ENCODE assay signal across 42 cellular contexts in genomic region chr6:137545073-137545472, GRCh38. TPM values are rescaled to one million over a fixed set of nuclear protein-coding genes. Genes with fewer than 3 reads are reported as not detected.
"Had no signal": no experiment of that assay in that cellular context is flagged by ENCODE, and none has a peak within 500 bp of the region (broad histone marks: within the 10 kb centered on the region; RNA-seq: fewer than 3 reads in every experiment).

No MANE protein-coding gene starts in this region.

- H3K9me3 Mint-ChIP-seq: activated naive CD4-positive, alpha-beta T cell treated with anti-CD3 and anti-CD28 coated beads for 36 hours; activated naive CD4-positive, alpha-beta T cell treated with anti-CD3 and anti-CD28 coated beads, Interleukin-2, amount 50 U/mL, for 24 hours; activated T-cell treated with anti-CD3 and anti-CD28 coated beads, Interleukin-2, amount 50 U/mL, for 4 hours; activated T-helper 2 cell treated with anti-CD3 and anti-CD28 coated beads, Interferon-gamma antibody, Interleukin-2, Interleukin-4, amounts not matched to agents 10 μg/mL and 5 μg/mL and 100 μg/mL, durations not matched to agents 14 hours and 24 hours and 36 hours; brain had no signal

- H3K4me3 Mint-ChIP-seq: activated naive CD4-positive, alpha-beta T cell treated with anti-CD3 and anti-CD28 coated beads for 36 hours; activated naive CD4-positive, alpha-beta T cell treated with anti-CD3 and anti-CD28 coated beads, Interleukin-2, amount 10 ng/mL, durations not matched to agents 7 days and 5 days; activated naive CD4-positive, alpha-beta T cell treated with anti-CD3 and anti-CD28 coated beads, Interleukin-2, amount 50 U/mL, for 24 hours; activated naive CD8-positive, alpha-beta T cell; activated naive CD8-positive, alpha-beta T cell treated with anti-CD3 and anti-CD28 coated beads for 36 hours; activated naive CD8-positive, alpha-beta T cell treated with anti-CD3 and anti-CD28 coated beads, Interleukin-2, amount 10 ng/mL, durations not matched to agents 7 days and 5 days; activated naive CD8-positive, alpha-beta T cell treated with anti-CD3 and anti-CD28 coated beads, Interleukin-2, amount 50 U/mL, for 24 hours; activated T-cell treated with anti-CD3 and anti-CD28 coated beads, Interleukin-2, amount 50 U/mL, for 24 hours; activated T-cell treated with anti-CD3 and anti-CD28 coated beads, Interleukin-2, amount 50 U/mL, for 4 hours; activated T-cell treated with anti-CD3 and anti-CD28 coated beads, Interleukin-2, amount 50 U/mL, for 72 hours; activated T-helper 1 cell treated with anti-CD3 and anti-CD28 coated beads, Interleukin-12 subunit alpha, Interleukin-12 subunit beta, Interleukin-2, Interleukin-4 antibody, amounts not matched to agents 30 ng/mL and 10 ng/mL and 1 ng/mL, durations not matched to agents 14 hours and 24 hours and 36 hours; activated T-helper 17 cell treated with anti-CD3 and anti-CD28 coated beads, Interleukin-2, amount 50 U/mL, for 72 hours; brain; central memory CD8-positive, alpha-beta T cell had no signal

- H3K4me1 ChIP-seq: adrenal gland, ascending aorta, body of pancreas, breast epithelium had no signal

- DNase-seq: activated effector memory CD4-positive, alpha-beta T cell treated with anti-CD3 and anti-CD28 coated beads, Interleukin-2, amount 50 U/mL, for 16 hours; activated effector memory CD4-positive, alpha-beta T cell treated with Interleukin-2 at 50 U/mL for 16 hours; activated gamma-delta T cell; activated gamma-delta T cell treated with Interleukin-2 at 50 U/mL for 16 hours; activated naive CD4-positive, alpha-beta T cell; activated naive CD4-positive, alpha-beta T cell treated with anti-CD3 and anti-CD28 coated beads for 36 hours; activated naive CD4-positive, alpha-beta T cell treated with anti-CD3 and anti-CD28 coated beads, Interleukin-2, amount 10 ng/mL, durations not matched to agents 7 days and 5 days; activated naive CD4-positive, alpha-beta T cell treated with anti-CD3 and anti-CD28 coated beads, Interleukin-2, amount 50 U/mL, for 16 hours; activated naive CD4-positive, alpha-beta T cell treated with Interleukin-2 at 50 U/mL for 16 hours; activated naive CD8-positive, alpha-beta T cell treated with anti-CD3 and anti-CD28 coated beads for 36 hours; activated naive CD8-positive, alpha-beta T cell treated with anti-CD3 and anti-CD28 coated beads, Interleukin-2, amount 10 ng/mL, durations not matched to agents 7 days and 5 days; activated naive CD8-positive, alpha-beta T cell treated with anti-CD3 and anti-CD28 coated beads, Interleukin-2, amount 50 U/mL, for 24 hours; activated T-cell treated with anti-CD3 and anti-CD28 coated beads, Interleukin-2, amount 50 U/mL, for 24 hours; activated T-cell treated with anti-CD3 and anti-CD28 coated beads, Interleukin-2, amount 50 U/mL, for 4 hours; activated T-cell treated with anti-CD3 and anti-CD28 coated beads, Interleukin-2, amount 50 U/mL, for 48 hours; activated T-cell treated with anti-CD3 and anti-CD28 coated beads, Interleukin-2, amount 50 U/mL, for 72 hours; adrenal gland; amniotic stem cell; amygdala; anterior cingulate cortex; aorta; body of pancreas; brain microvascular endothelial cell; caudate nucleus; central memory CD4-positive, alpha-beta T cell; cerebellar nuclear complex had no signal

- H3K27ac ChIP-seq: adrenal gland, ascending aorta, body of pancreas, brain microvascular endothelial cell, breast epithelium, cardiac muscle cell had no signal

- ATAC-seq: activated naive CD4-positive, alpha-beta T cell treated with anti-CD3 and anti-CD28 coated beads, Interleukin-2, amount 50 U/mL, for 72 hours; activated naive CD8-positive, alpha-beta T cell treated with anti-CD3 and anti-CD28 coated beads, Interleukin-2, amount 50 U/mL, for 24 hours; activated T-cell treated with anti-CD3 and anti-CD28 coated beads, Interleukin-2, amount 50 U/mL, for 4 hours; activated T-cell treated with anti-CD3 and anti-CD28 coated beads, Interleukin-2, amount 50 U/mL, for 72 hours; activated T-helper 17 cell treated with anti-CD3 and anti-CD28 coated beads, Interleukin-2, amount 50 U/mL, for 72 hours; body of pancreas had no signal

- H3K27ac Mint-ChIP-seq: activated naive CD4-positive, alpha-beta T cell treated with anti-CD3 and anti-CD28 coated beads for 36 hours; activated naive CD4-positive, alpha-beta T cell treated with anti-CD3 and anti-CD28 coated beads, Interleukin-2, amount 10 ng/mL, durations not matched to agents 7 days and 5 days; activated naive CD4-positive, alpha-beta T cell treated with anti-CD3 and anti-CD28 coated beads, Interleukin-2, amount 50 U/mL, for 24 hours; activated naive CD4-positive, alpha-beta T cell treated with anti-CD3 and anti-CD28 coated beads, Interleukin-2, amount 50 U/mL, for 72 hours; activated naive CD8-positive, alpha-beta T cell; activated naive CD8-positive, alpha-beta T cell treated with anti-CD3 and anti-CD28 coated beads for 36 hours; activated naive CD8-positive, alpha-beta T cell treated with anti-CD3 and anti-CD28 coated beads, Interleukin-2, amount 10 ng/mL, durations not matched to agents 7 days and 5 days; activated naive CD8-positive, alpha-beta T cell treated with anti-CD3 and anti-CD28 coated beads, Interleukin-2, amount 50 U/mL, for 24 hours; activated T-cell treated with anti-CD3 and anti-CD28 coated beads, Interleukin-2, amount 50 U/mL, for 24 hours; activated T-cell treated with anti-CD3 and anti-CD28 coated beads, Interleukin-2, amount 50 U/mL, for 72 hours; activated T-helper 1 cell treated with anti-CD3 and anti-CD28 coated beads, Interleukin-12 subunit alpha, Interleukin-12 subunit beta, Interleukin-2, Interleukin-4 antibody, amounts not matched to agents 30 ng/mL and 10 ng/mL and 1 ng/mL, durations not matched to agents 14 hours and 24 hours and 36 hours; activated T-helper 17 cell treated with anti-CD3 and anti-CD28 coated beads, Interleukin-2, amount 50 U/mL, for 72 hours; activated T-helper 2 cell treated with anti-CD3 and anti-CD28 coated beads, Interferon-gamma antibody, Interleukin-2, Interleukin-4, amounts not matched to agents 10 μg/mL and 5 μg/mL and 100 μg/mL, durations not matched to agents 14 hours and 24 hours and 36 hours; brain had no signal

- FAIRE-seq: astrocyte, bronchial epithelial cell had no signal

- H3K36me3 Mint-ChIP-seq: activated naive CD4-positive, alpha-beta T cell treated with anti-CD3 and anti-CD28 coated beads, Interleukin-2, amount 50 U/mL, for 24 hours; activated naive CD4-positive, alpha-beta T cell treated with anti-CD3 and anti-CD28 coated beads, Interleukin-2, amount 50 U/mL, for 72 hours; activated naive CD8-positive, alpha-beta T cell treated with anti-CD3 and anti-CD28 coated beads for 36 hours; brain had no signal

- H3K4me3 ChIP-seq: adrenal gland, ascending aorta, body of pancreas, breast epithelium, cardiac muscle cell had no signal

- H3K27me3 ChIP-seq: ascending aorta, body of pancreas, brain microvascular endothelial cell, breast epithelium, cardiac muscle cell had no signal

- H3K9me3 ChIP-seq: adrenal gland, ascending aorta, body of pancreas, breast epithelium had no signal

- H3K36me3 ChIP-seq: adrenal gland, ascending aorta, brain microvascular endothelial cell, breast epithelium, cardiac muscle cell had no signal

RNA-seq across cellular contexts. Expression of gene OLIG3, which starts 50.9 kb away (rescaled TPM):
- total RNA-seq: activated naive CD4-positive, alpha-beta T cell treated with anti-CD3 and anti-CD28 coated beads for 36 hours; activated naive CD8-positive, alpha-beta T cell treated with anti-CD3 and anti-CD28 coated beads, Interleukin-2, amount 10 ng/mL, durations not matched to agents 7 days and 5 days; activated T-cell treated with anti-CD3 and anti-CD28 coated beads, Interleukin-2, amount 50 U/mL, for 4 hours; activated T-helper 1 cell treated with anti-CD3 and anti-CD28 coated beads, Interleukin-12 subunit alpha, Interleukin-12 subunit beta, Interleukin-2, Interleukin-4 antibody, amounts not matched to agents 30 ng/mL and 10 ng/mL and 1 ng/mL, durations not matched to agents 14 hours and 24 hours and 36 hours; activated T-helper 2 cell treated with anti-CD3 and anti-CD28 coated beads, Interferon-gamma antibody, Interleukin-2, Interleukin-4, amounts not matched to agents 10 μg/mL and 5 μg/mL and 100 μg/mL, durations not matched to agents 14 hours and 24 hours and 36 hours; adrenal gland; aorta; ascending aorta; body of pancreas; breast epithelium; bronchial epithelial cell; cardiac muscle cell; cardiac septum; chondrocyte had no signal
- polyA plus RNA-seq: adipose tissue, adrenal gland, aorta, cardiac muscle cell had no signal
